Comparison of ENCODE assay signal across 1 cellular context in the genomic region with DNA sequence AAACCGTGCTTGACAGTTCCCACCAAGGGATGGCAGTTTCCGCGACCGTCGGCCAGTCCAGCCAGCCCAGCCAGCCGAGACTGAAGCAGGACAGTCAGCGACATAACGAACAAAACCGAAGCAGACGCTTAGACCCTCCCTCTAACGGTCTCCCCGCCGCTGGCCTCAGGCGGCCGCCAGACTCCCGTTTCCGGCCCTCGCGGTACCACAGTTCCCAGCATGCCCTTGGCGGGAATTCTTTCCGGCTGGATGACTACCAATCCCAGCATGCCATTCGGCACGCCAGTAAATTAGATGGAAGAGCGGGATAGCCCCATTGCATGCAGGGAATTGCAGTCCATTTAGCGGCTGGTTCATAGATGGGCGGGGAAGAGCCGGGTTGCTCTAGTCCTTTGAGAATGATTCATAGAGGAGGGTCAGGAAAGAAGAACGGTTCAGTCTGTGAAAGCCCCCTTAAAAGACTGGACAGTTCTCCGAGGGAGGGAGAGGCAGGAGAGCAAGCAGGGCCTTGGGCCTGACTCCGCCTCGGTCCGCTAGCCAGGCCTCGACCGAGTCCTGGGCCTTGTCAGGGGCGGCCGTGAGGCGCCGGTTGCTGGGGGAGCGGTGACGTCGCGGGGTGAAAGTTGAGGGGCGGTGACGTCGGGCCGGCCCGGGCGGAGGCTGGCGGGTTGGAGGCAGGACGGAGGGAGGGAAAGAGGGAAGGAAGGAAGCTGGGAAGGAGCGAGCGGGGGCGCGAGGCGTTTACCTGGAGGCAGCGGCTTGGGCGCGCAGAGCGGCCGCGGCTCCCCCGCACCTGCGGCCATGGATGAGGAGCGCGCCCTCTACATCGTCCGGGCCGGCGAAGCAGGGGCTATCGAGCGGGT.
TF ChIP-seq lines count a peak whose summit lies in the region.

Gene RIC8B (plus strand): TSS at position 738 of the 863 bp plus-strand sequence. CDS start 64 bp downstream, at position 802.

TF ChIP-seq in HEK293, 187 proteins besides CTCF, POLR2A, EP300 and RAD21 (continued from another document and continues in another):
- TF ChIP-seq INSM2 (tag by site-specific recombination; IDR thresholded peaks at IDR 0.05) (no peak; the same call in 1 of the 2 replicates), ZNF121 (tag by site-specific recombination; IDR thresholded peaks at IDR 0.05) (no peak), ZFP3 (tag by site-specific recombination; IDR thresholded peaks at IDR 0.05; ENCODE audit: low read depth) (no peak), ZFP37 (tag by site-specific recombination; IDR thresholded peaks at IDR 0.05) (peak; percentile 46; the same call in 1 of the 2 replicates), KLF8 (tag by site-specific recombination; IDR thresholded peaks at IDR 0.05) (peak; percentile 94), ZNF404 (tag by site-specific recombination; IDR thresholded peaks at IDR 0.05) (no peak), ZBTB26 (tag by site-specific recombination; optimal IDR thresholded peaks at IDR 0.05) (peak; percentile 96), WT1 (tag by site-specific recombination; IDR thresholded peaks at IDR 0.05) (peak; percentile 8), ZBTB7A (tag by site-specific recombination; IDR thresholded peaks at IDR 0.05; ENCODE audit: low read depth) (peak; percentile 64; the same call in 1 of the 2 replicates), ZNF391 (tag by site-specific recombination; IDR thresholded peaks at IDR 0.05; ENCODE audit: borderline replicate concordance, low read depth) (peak; percentile 55; the same call in 1 of the 2 replicates), ZSCAN16 (tag by site-specific recombination; IDR thresholded peaks at IDR 0.05) (no peak), ZNF501 (tag by site-specific recombination; IDR thresholded peaks at IDR 0.05) (peak; percentile 91; the same call in 1 of the 2 replicates), MZF1 (tag by site-specific recombination; IDR thresholded peaks at IDR 0.05; ENCODE audit: borderline replicate concordance) (no peak), ZNF513 (tag by site-specific recombination; IDR thresholded peaks at IDR 0.05) (no peak), SP2 (tag by site-specific recombination; IDR thresholded peaks at IDR 0.05) (peak; percentile 91), GLIS1 (tag by site-specific recombination; IDR thresholded peaks at IDR 0.05) (peak; percentile 61; the same call in 1 of the 2 replicates), ZNF10 (tag by site-specific recombination; IDR thresholded peaks at IDR 0.05) (peak; percentile 30; the same call in 1 of the 2 replicates), PATZ1 (tag by site-specific recombination; IDR thresholded peaks at IDR 0.05) (peak; percentile 94), ZNF510 (tag by site-specific recombination; IDR thresholded peaks at IDR 0.05; ENCODE audit: insufficient replicate concordance) (no peak), KLF7 (tag by site-specific recombination; IDR thresholded peaks at IDR 0.05; ENCODE audit: borderline replicate concordance) (no peak; the same call in 1 of the 2 replicates), ZNF341 (tag by site-specific recombination; IDR thresholded peaks at IDR 0.05; ENCODE audit: low read depth) (peak; percentile 98), ZNF335 (tag by site-specific recombination; conservative IDR thresholded peaks at IDR 0.05) (peak; percentile 98), SETDB1 (IDR thresholded peaks at IDR 0.05; ENCODE audit: insufficient read length, low read length) (no peak), KLF16 (tag by site-specific recombination; IDR thresholded peaks at IDR 0.05) (peak; percentile 91), ZNF175 (tag by site-specific recombination; IDR thresholded peaks at IDR 0.05) (no peak), ZNF707 (tag by site-specific recombination; IDR thresholded peaks at IDR 0.05) (no peak), ZNF629 (tag by site-specific recombination; IDR thresholded peaks at IDR 0.05) (peak; percentile 99), ZNF600 (tag by site-specific recombination; IDR thresholded peaks at IDR 0.05) (peak; percentile 93)
- TF ChIP-seq, protein P1, sequence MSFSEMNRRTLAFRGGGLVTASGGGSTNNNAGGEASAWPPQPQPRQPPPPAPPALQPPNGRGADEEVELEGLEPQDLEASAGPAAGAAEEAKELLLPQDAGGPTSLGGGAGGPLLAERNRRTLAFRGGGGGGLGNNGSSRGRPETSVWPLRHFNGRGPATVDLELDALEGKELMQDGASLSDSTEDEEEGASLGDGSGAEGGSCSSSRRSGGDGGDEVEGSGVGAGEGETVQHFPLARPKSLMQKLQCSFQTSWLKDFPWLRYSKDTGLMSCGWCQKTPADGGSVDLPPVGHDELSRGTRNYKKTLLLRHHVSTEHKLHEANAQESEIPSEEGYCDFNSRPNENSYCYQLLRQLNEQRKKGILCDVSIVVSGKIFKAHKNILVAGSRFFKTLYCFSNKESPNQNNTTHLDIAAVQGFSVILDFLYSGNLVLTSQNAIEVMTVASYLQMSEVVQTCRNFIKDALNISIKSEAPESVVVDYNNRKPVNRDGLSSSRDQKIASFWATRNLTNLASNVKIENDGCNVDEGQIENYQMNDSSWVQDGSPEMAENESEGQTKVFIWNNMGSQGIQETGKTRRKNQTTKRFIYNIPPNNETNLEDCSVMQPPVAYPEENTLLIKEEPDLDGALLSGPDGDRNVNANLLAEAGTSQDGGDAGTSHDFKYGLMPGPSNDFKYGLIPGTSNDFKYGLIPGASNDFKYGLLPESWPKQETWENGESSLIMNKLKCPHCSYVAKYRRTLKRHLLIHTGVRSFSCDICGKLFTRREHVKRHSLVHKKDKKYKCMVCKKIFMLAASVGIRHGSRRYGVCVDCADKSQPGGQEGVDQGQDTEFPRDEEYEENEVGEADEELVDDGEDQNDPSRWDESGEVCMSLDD (tag by site-specific recombination; IDR thresholded peaks at IDR 0.05), result peak; percentile 98
- TF ChIP-seq, protein P2, sequence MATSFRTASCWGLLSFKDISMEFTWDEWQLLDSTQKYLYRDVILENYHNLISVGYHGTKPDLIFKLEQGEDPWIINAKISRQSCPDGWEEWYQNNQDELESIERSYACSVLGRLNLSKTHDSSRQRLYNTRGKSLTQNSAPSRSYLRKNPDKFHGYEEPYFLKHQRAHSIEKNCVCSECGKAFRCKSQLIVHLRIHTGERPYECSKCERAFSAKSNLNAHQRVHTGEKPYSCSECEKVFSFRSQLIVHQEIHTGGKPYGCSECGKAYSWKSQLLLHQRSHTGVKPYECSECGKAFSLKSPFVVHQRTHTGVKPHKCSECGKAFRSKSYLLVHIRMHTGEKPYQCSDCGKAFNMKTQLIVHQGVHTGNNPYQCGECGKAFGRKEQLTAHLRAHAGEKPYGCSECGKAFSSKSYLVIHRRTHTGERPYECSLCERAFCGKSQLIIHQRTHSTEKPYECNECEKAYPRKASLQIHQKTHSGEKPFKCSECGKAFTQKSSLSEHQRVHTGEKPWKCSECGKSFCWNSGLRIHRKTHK (tag by site-specific recombination; IDR thresholded peaks at IDR 0.05), result no peak
- TF ChIP-seq, protein P3, sequence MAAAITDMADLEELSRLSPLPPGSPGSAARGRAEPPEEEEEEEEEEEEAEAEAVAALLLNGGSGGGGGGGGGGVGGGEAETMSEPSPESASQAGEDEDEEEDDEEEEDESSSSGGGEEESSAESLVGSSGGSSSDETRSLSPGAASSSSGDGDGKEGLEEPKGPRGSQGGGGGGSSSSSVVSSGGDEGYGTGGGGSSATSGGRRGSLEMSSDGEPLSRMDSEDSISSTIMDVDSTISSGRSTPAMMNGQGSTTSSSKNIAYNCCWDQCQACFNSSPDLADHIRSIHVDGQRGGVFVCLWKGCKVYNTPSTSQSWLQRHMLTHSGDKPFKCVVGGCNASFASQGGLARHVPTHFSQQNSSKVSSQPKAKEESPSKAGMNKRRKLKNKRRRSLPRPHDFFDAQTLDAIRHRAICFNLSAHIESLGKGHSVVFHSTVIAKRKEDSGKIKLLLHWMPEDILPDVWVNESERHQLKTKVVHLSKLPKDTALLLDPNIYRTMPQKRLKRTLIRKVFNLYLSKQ (tag by site-specific recombination; IDR thresholded peaks at IDR 0.05; ENCODE audit: borderline replicate concordance), result no peak
- TF ChIP-seq, protein P4, sequence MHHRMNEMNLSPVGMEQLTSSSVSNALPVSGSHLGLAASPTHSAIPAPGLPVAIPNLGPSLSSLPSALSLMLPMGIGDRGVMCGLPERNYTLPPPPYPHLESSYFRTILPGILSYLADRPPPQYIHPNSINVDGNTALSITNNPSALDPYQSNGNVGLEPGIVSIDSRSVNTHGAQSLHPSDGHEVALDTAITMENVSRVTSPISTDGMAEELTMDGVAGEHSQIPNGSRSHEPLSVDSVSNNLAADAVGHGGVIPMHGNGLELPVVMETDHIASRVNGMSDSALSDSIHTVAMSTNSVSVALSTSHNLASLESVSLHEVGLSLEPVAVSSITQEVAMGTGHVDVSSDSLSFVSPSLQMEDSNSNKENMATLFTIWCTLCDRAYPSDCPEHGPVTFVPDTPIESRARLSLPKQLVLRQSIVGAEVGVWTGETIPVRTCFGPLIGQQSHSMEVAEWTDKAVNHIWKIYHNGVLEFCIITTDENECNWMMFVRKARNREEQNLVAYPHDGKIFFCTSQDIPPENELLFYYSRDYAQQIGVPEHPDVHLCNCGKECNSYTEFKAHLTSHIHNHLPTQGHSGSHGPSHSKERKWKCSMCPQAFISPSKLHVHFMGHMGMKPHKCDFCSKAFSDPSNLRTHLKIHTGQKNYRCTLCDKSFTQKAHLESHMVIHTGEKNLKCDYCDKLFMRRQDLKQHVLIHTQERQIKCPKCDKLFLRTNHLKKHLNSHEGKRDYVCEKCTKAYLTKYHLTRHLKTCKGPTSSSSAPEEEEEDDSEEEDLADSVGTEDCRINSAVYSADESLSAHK (tag by site-specific recombination; IDR thresholded peaks at IDR 0.05), result peak; percentile 29; the same call in 1 of the 2 replicates
- TF ChIP-seq, protein P5, sequence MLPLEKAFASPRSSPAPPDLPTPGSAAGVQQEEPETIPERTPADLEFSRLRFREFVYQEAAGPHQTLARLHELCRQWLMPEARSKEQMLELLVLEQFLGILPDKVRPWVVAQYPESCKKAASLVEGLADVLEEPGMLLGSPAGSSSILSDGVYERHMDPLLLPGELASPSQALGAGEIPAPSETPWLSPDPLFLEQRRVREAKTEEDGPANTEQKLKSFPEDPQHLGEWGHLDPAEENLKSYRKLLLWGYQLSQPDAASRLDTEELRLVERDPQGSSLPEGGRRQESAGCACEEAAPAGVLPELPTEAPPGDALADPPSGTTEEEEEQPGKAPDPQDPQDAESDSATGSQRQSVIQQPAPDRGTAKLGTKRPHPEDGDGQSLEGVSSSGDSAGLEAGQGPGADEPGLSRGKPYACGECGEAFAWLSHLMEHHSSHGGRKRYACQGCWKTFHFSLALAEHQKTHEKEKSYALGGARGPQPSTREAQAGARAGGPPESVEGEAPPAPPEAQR (tag by site-specific recombination; IDR thresholded peaks at IDR 0.05), result no peak
